In genomic region chr21:39079617-39080016, GRCh38 we compare ENCODE assay signal across 11 cellular contexts.
A peak's percentile ranks its signal among the peaks of the same experiment; 100 is the strongest.
DNase-seq lines count a peak whose midpoint lies in the region; ATAC-seq and TF ChIP-seq lines count a peak whose summit lies in the region.
"Had no signal": no experiment of that assay in that cellular context is flagged by ENCODE, and none has a peak within 500 bp of the region (broad histone marks: within the 10 kb centered on the region; RNA-seq: fewer than 3 reads in every experiment).

No MANE protein-coding gene starts in this region.

- H3K9me3 ChIP-seq in ascending aorta: no peaks in the 10 kb centered on the region
- peaks cover 7% of the 10 kb centered on the region for H3K9me3 ChIP-seq in left ventricle myocardium inferior (replicated peaks)
- H3K9me3 ChIP-seq: A549 had no signal

- H3K4me3 ChIP-seq in ascending aorta (no peak overlapping the region), left ventricle myocardium inferior (no peak overlapping the region)
- H3K4me3 ChIP-seq: A549, skin epidermis had no signal

- H3K27me3 ChIP-seq in ascending aorta (no peaks in the 10 kb centered on the region), left ventricle myocardium inferior (ENCODE audit: low read depth) (no peaks in the 10 kb centered on the region)

- intact Hi-C loops in CD14-positive monocyte (cut with micrococcal nuclease): loop anchor here in 1 of 2 donors (2.0 to 5.0 kb wide), 2 partner anchors 15 to 43 kb away; no protein-coding TSS in a partner anchor
- intact Hi-C loops in ascending aorta (cut with DNase I): no loop called here
- intact Hi-C loops in left ventricle myocardium inferior (cut with micrococcal nuclease): no loop called here

- H3K4me1 ChIP-seq in ascending aorta (peaks cover 8 to 10% of the 10 kb centered on the region in 2 donors), left ventricle myocardium inferior (peaks cover 9% of the 10 kb centered on the region)
- H3K4me1 ChIP-seq: A549 had no signal

- H3K9me3 Mint-ChIP-seq in CD14-positive monocyte: peaks cover 4 to 14% (median 9%) of the 10 kb centered on the region in 7 donors
- H3K9me3 Mint-ChIP-seq in activated T-helper 17 cell treated with anti-CD3 and anti-CD28 coated beads, Interleukin-2, amount 50 U/mL, for 72 hours: no peaks in the 10 kb centered on the region

- no peak for ATAC-seq in activated T-helper 17 cell treated with anti-CD3 and anti-CD28 coated beads, Interleukin-2, amount 50 U/mL, for 72 hours (replicated peaks)
- no peak for ATAC-seq in GM18909 (IDR thresholded peaks at IDR 0.05; ENCODE audit: poor library complexity, unreplicated experiment)
- ATAC-seq: A549 had no signal

- DNase-seq in CD14-positive monocyte (ENCODE audit: low spot score) (peak; percentile 98), ascending aorta (ENCODE audit: low spot score in 2 of 2) (peak; percentile 66 to 87), left ventricle myocardium inferior (peak; percentile 70), nucleus accumbens (lab: John Stamatoyannopoulos, UW) (peak in 29 of 56 donors; percentile 5 to 73 (median 36)), NCI-H774 (lab: John Stamatoyannopoulos, UW) (no peak), DMS153 treated with DMSO at 0.1 percent for 48 hours (lab: John Stamatoyannopoulos, UW; ENCODE audit: unreplicated experiment) (no peak)
- DNase-seq: DMS153 had no signal

- H3K36me3 ChIP-seq in ascending aorta (no peaks in the 10 kb centered on the region), left ventricle myocardium inferior (no peaks in the 10 kb centered on the region)

- H3K4me3 Mint-ChIP-seq in CD14-positive monocyte: peak overlapping the region in 1 of 2 donors; percentile 75
- no peak overlapping the region for H3K4me3 Mint-ChIP-seq in activated T-helper 17 cell treated with anti-CD3 and anti-CD28 coated beads, Interleukin-2, amount 50 U/mL, for 72 hours

- H3K27ac ChIP-seq in ascending aorta (peak overlapping the region in 1 of 2 donors; percentile 2), left ventricle myocardium inferior (replicated peaks) (no peak overlapping the region)
- H3K27ac ChIP-seq: A549 had no signal

- no peak for TF ChIP-seq CTCF in CD14-positive monocyte (IDR thresholded peaks at IDR 0.05)
- no peak for TF ChIP-seq CTCF in ascending aorta (IDR thresholded peaks at IDR 0.05)
- TF ChIP-seq CTCF in left ventricle myocardium inferior (IDR thresholded peaks at IDR 0.05; ENCODE audit: borderline replicate concordance): no peak

- H3K4me1 Mint-ChIP-seq in CD14-positive monocyte: peaks cover 44% of the 10 kb centered on the region
- no peaks in the 10 kb centered on the region for H3K4me1 Mint-ChIP-seq in activated T-helper 17 cell treated with anti-CD3 and anti-CD28 coated beads, Interleukin-2, amount 50 U/mL, for 72 hours

- H3K27ac Mint-ChIP-seq in CD14-positive monocyte: peak overlapping the region; percentile 92 to 99 (median 96)
- no peak overlapping the region for H3K27ac Mint-ChIP-seq in activated T-helper 17 cell treated with anti-CD3 and anti-CD28 coated beads, Interleukin-2, amount 50 U/mL, for 72 hours

- H3K27me3 Mint-ChIP-seq in CD14-positive monocyte (ENCODE audit: low read depth in 3 of 3): peaks cover 0 to 5% (median 0%) of the 10 kb centered on the region in 3 donors
- peaks cover 7% of the 10 kb centered on the region for H3K27me3 Mint-ChIP-seq in activated T-helper 17 cell treated with anti-CD3 and anti-CD28 coated beads, Interleukin-2, amount 50 U/mL, for 72 hours

- peaks cover 0 to 5% of the 10 kb centered on the region in 2 donors for H3K36me3 Mint-ChIP-seq in CD14-positive monocyte
- H3K36me3 Mint-ChIP-seq in activated T-helper 17 cell treated with anti-CD3 and anti-CD28 coated beads, Interleukin-2, amount 50 U/mL, for 72 hours (ENCODE audit: low read depth): no peaks in the 10 kb centered on the region

Comparison
In these comparisons a context has a peak if more than half of its experiments do, and no peak if none do; other contexts are left out.
1. DNase-seq: peak in CD14-positive monocyte (single experiment), ascending aorta (2 of 2), left ventricle myocardium inferior (single experiment) and nucleus accumbens (29 of 56); none in NCI-H774 (single experiment) and DMS153 treated with DMSO at 0.1 percent for 48 hours (single experiment).